ENCODE assay signal across 25 cellular contexts in the genomic region with DNA sequence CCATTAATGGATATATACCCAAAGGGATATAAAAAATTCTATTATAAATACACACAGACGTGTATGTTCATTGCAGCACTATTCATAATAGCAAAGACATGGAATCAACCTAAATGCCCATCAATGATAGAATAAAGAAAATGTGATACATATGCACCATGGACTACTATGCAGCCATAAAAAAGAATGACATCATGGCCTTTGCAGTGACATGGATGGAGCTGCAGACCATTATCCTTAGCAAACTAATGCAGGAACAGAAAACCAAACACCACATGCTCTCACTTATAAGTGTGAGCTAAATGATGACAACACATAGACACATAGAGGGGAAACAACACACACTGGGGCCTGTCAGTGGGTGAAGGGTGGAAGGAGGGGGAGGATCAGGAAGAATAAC.
"Had no signal": no experiment of that assay in that cellular context is flagged by ENCODE, and none has a peak within 500 bp of the region (broad histone marks: within the 10 kb centered on the region; RNA-seq: fewer than 3 reads in every experiment).

No MANE protein-coding gene starts in this region.

- FAIRE-seq: endometrium, islet of Langerhans, keratinocyte had no signal

- ATAC-seq: effector memory CD8-positive, alpha-beta T cell; esophagus mucosa; gastrocnemius medialis; heart right ventricle; left cardiac atrium; left lung; left ventricle myocardium superior; lower lobe of right lung; mucosa of descending colon had no signal

- H3K4me3 ChIP-seq: colonic mucosa, esophagus squamous epithelium, gastrocnemius medialis, heart right ventricle, left lung, lower lobe of right lung, mucosa of descending colon had no signal

- DNase-seq: colonic mucosa; cortex of kidney; effector CD8-positive, alpha-beta T cell; effector memory CD8-positive, alpha-beta T cell; endodermal cell; erythroblast; esophagus squamous epithelium; foreskin fibroblast; foreskin melanocyte; gastrocnemius medialis; glutamatergic neuron; head of caudate nucleus; heart right ventricle; hippocampal formation; left cardiac atrium; left lung; left ventricle myocardium superior; lower lobe of right lung; mesenchymal stem cell; mucosa of descending colon; naive B cell had no signal

- H3K27ac ChIP-seq: colonic mucosa, esophagus squamous epithelium, gastrocnemius medialis, heart right ventricle, left lung, lower lobe of right lung had no signal

- H3K36me3 ChIP-seq: colonic mucosa, esophagus squamous epithelium, gastrocnemius medialis, heart right ventricle, left lung, lower lobe of right lung had no signal

- H3K9me3 ChIP-seq: colonic mucosa, esophagus squamous epithelium, gastrocnemius medialis, heart right ventricle, left lung, lower lobe of right lung, mucosa of descending colon had no signal

- H3K4me1 ChIP-seq: colonic mucosa, esophagus squamous epithelium, gastrocnemius medialis, heart right ventricle, left lung, lower lobe of right lung had no signal

- H3K27me3 ChIP-seq: colonic mucosa, esophagus squamous epithelium, gastrocnemius medialis, heart right ventricle had no signal
